ENCODE assay signal across 9 cellular contexts in genomic region chr19:7337380-7338194, GRCh38. TPM values are rescaled to one million over a fixed set of nuclear protein-coding genes. Genes with fewer than 3 reads are reported as not detected.
DNase-seq lines count a peak whose midpoint lies in the region; ATAC-seq, FAIRE-seq and TF ChIP-seq lines count a peak whose summit lies in the region.
"Had no signal": no experiment of that assay in that cellular context is flagged by ENCODE, and none has a peak within 500 bp of the region (broad histone marks: within the 10 kb centered on the region; RNA-seq: fewer than 3 reads in every experiment).

No MANE protein-coding gene starts in this region.

- intact Hi-C loops in esophagus squamous epithelium (cut with DNase I), result loop anchor here (10.0 kb wide), 1 partner anchor 233 kb away; no protein-coding TSS in a partner anchor

- H3K4me1 ChIP-seq in esophagus squamous epithelium, result peaks cover 0 to 14% (median 0%) of the 10 kb centered on the region in 3 donors
- H3K4me1 ChIP-seq in endodermal cell (ENCODE audit: control insufficient read depth, insufficient read depth, low read length), result no peaks in the 10 kb centered on the region
- no peaks in the 10 kb centered on the region for H3K4me1 ChIP-seq in BE2C

- H3K27me3 Mint-ChIP-seq in endodermal cell (ENCODE audit: insufficient read depth), result no peaks in the 10 kb centered on the region

- ATAC-seq in GM21576 (IDR thresholded peaks at IDR 0.05; ENCODE audit: unreplicated experiment), result peak; percentile 69

- H3K4me1 Mint-ChIP-seq in endodermal cell, result no peaks in the 10 kb centered on the region

- 57 to 64% methylated on average over 6 to 8 of the region's 12 CpGs for WGBS in esophagus squamous epithelium, 2 donors
- 84 to 87% methylated on average over 6 to 12 of the region's 12 CpGs for WGBS in endodermal cell (ENCODE audit: insufficient coverage in 1 of 2, insufficient read length in 1 of 2), 2 experiments

- H3K9me3 ChIP-seq in esophagus squamous epithelium (no peaks in the 10 kb centered on the region), endodermal cell (ENCODE audit: control insufficient read depth, low read length) (no peaks in the 10 kb centered on the region), BE2C (no peaks in the 10 kb centered on the region)

- H3K27ac Mint-ChIP-seq in endodermal cell, result no peak overlapping the region

- TF ChIP-seq CTCF in esophagus squamous epithelium (IDR thresholded peaks at IDR 0.05), result no peak
- TF ChIP-seq CTCF in endodermal cell (conservative IDR thresholded peaks at IDR 0.05), result no peak
- no peak for TF ChIP-seq CTCF in BE2C (IDR thresholded peaks at IDR 0.05; ENCODE audit: low read depth, low read length)

- H3K27me3 ChIP-seq in esophagus squamous epithelium (no peaks in the 10 kb centered on the region), endodermal cell (ENCODE audit: control insufficient read depth, insufficient read depth, low read length, poor library complexity, severe bottlenecking) (no peaks in the 10 kb centered on the region), BE2C (no peaks in the 10 kb centered on the region; the same call in none of the 2 replicates)

- no peaks in the 10 kb centered on the region for H3K36me3 ChIP-seq in esophagus squamous epithelium
- H3K36me3 ChIP-seq in endodermal cell (ENCODE audit: control insufficient read depth, insufficient read depth, low read length), result no peaks in the 10 kb centered on the region
- no peaks in the 10 kb centered on the region for H3K36me3 ChIP-seq in BE2C

- H3K36me3 Mint-ChIP-seq in endodermal cell (ENCODE audit: low read depth), result no peaks in the 10 kb centered on the region

- H3K9ac ChIP-seq in endodermal cell (ENCODE audit: extremely low read depth, low read length, poor library complexity, severe bottlenecking), result no peak overlapping the region

- H3K27ac ChIP-seq in esophagus squamous epithelium, result peak overlapping the region in 3 of 4 donors; percentile 34 to 75 (median 52)
- no peak overlapping the region for H3K27ac ChIP-seq in endodermal cell (ENCODE audit: low read depth, low read length)

- H3K4me3 Mint-ChIP-seq in endodermal cell, result no peak overlapping the region

- no peak overlapping the region for H3K4me3 ChIP-seq in esophagus squamous epithelium
- H3K4me3 ChIP-seq in endodermal cell (ENCODE audit: low read length), result no peak overlapping the region
- H3K4me3 ChIP-seq in BE2C (ENCODE audit: low read depth, low read length), result no peak overlapping the region

- DNase-seq in GM18507 (ENCODE audit: extremely low spot score, insufficient read length, low read depth), result no peak
- DNase-seq in KG1 (lab: John Stamatoyannopoulos, UW), result peak; percentile 96
- DNase-seq in esophagus squamous epithelium (lab: John Stamatoyannopoulos, UW), result no peak
- DNase-seq in NCI-H226, result no peak
- DNase-seq in endodermal cell, result no peak
- DNase-seq in SK-N-DZ (ENCODE audit: low spot score), result no peak
- no peak for DNase-seq in BE2C

- TF ChIP-seq POLR2A in esophagus squamous epithelium (IDR thresholded peaks at IDR 0.05), result peak in 1 of 4 donors; percentile 24

- peak; percentile 99 for FAIRE-seq in GM18507 (lab: Jason Lieb, UNC)
- FAIRE-seq: endothelial cell of umbilical vein had no signal

- no peaks in the 10 kb centered on the region for H3K9me3 Mint-ChIP-seq in endodermal cell

RNA-seq across cellular contexts. Expression of gene ARHGEF18, which starts 11.2 kb away (rescaled TPM):
- 10 to 100 TPM; 24.2 to 42.0 (median 28.7) TPM for total RNA-seq in esophagus squamous epithelium
- total RNA-seq in endodermal cell, result 10 to 100 TPM; 51.7 to 53.3 TPM
- 22.5 TPM for polyA plus RNA-seq in endodermal cell (2013, experiment 1 of 2)
- 22.4 TPM for polyA plus RNA-seq in endodermal cell (2013, experiment 2 of 2)
- 16.9 and 19.7 TPM in 2 replicates for polyA plus RNA-seq in SK-N-DZ (2014; cell fraction: cytosol; rRNA removed)
- polyA plus RNA-seq in SK-N-DZ (2014; cell fraction: nucleus; rRNA removed), result 17.5 and 18.6 TPM in 2 replicates
- polyA plus RNA-seq in BE2C (2012; ENCODE audit: insufficient read depth, insufficient read length, low read depth), result 16.0 TPM

RNA-seq across cellular contexts. Expression of gene INSR, which starts 43.4 kb away (rescaled TPM):
- total RNA-seq in esophagus squamous epithelium, result 10 to 100 TPM in 3 of 4 donors, 1 to 10 TPM in 1; 4.9 to 33.4 (median 10.8) TPM
- 10 to 100 TPM; 31.3 to 31.5 TPM for total RNA-seq in endodermal cell
- 11.0 TPM for polyA plus RNA-seq in endodermal cell (2013, experiment 1 of 2)
- polyA plus RNA-seq in endodermal cell (2013, experiment 2 of 2), result 9.8 TPM
- 8.4 and 10.8 TPM in 2 replicates for polyA plus RNA-seq in SK-N-DZ (2014; cell fraction: cytosol; rRNA removed)
- 13.4 and 20.8 TPM in 2 replicates for polyA plus RNA-seq in SK-N-DZ (2014; cell fraction: nucleus; rRNA removed)
- polyA plus RNA-seq in BE2C (2012; ENCODE audit: insufficient read depth, insufficient read length, low read depth), result 6.8 TPM
